Comparison of ENCODE assay signal across 12 cellular contexts in genomic region chr15:65044724-65045481, GRCh38. TPM values are rescaled to one million over a fixed set of nuclear protein-coding genes. Genes with fewer than 3 reads are reported as not detected.
DNase-seq lines count a peak whose midpoint lies in the region; TF ChIP-seq lines count a peak whose summit lies in the region.
"Had no signal": no experiment of that assay in that cellular context is flagged by ENCODE, and none has a peak within 500 bp of the region (broad histone marks: within the 10 kb centered on the region; RNA-seq: fewer than 3 reads in every experiment).

Gene SLC51B (plus strand): TSS chr15:65045387. CDS start chr15:65050005, 4,618 bp downstream.

- peaks cover 18% of the 10 kb centered on the region for H3K27me3 Mint-ChIP-seq in nephron progenitor cell (ENCODE audit: low read depth, poor library complexity)

- H3K9me3 Mint-ChIP-seq in nephron progenitor cell = no peaks in the 10 kb centered on the region
- H3K9me3 Mint-ChIP-seq: CD4-positive, CD25-positive, alpha-beta regulatory T cell had no signal

- peaks cover 0 to 37% (median 5%) of the 10 kb centered on the region in 4 donors for H3K4me1 ChIP-seq in tibial nerve

- WGBS in tibial nerve, 2 donors = 57 to 65% methylated on average over 7 of the region's 7 CpGs

- H3K4me3 ChIP-seq in tibial nerve = no peak within 1 kb of the TSS

- H3K27me3 ChIP-seq in tibial nerve = no peaks in the 10 kb centered on the region

- peak in 1 of 2 donors; percentile 32 for TF ChIP-seq EP300 in tibial nerve (IDR thresholded peaks at IDR 0.05)

- no peak for TF ChIP-seq POLR2A in tibial nerve (IDR thresholded peaks at IDR 0.05)

- no peaks in the 10 kb centered on the region for H3K36me3 Mint-ChIP-seq in nephron progenitor cell (ENCODE audit: low read depth)

- peaks cover 62% of the 10 kb centered on the region for H3K4me1 Mint-ChIP-seq in nephron progenitor cell

- H3K9me3 ChIP-seq in tibial nerve = no peaks in the 10 kb centered on the region

- H3K4me3 Mint-ChIP-seq in nephron progenitor cell = peak within 1 kb of the TSS; percentile 16
- H3K4me3 Mint-ChIP-seq: CD4-positive, CD25-positive, alpha-beta regulatory T cell had no signal

- peak within 1 kb of the TSS; percentile 74 for H3K27ac Mint-ChIP-seq in nephron progenitor cell
- H3K27ac Mint-ChIP-seq: CD4-positive, CD25-positive, alpha-beta regulatory T cell had no signal

- TF ChIP-seq CTCF in nephron progenitor cell (IDR thresholded peaks at IDR 0.05) = no peak
- TF ChIP-seq CTCF in tibial nerve (IDR thresholded peaks at IDR 0.05) = no peak

- H3K27ac ChIP-seq in tibial nerve = peak within 1 kb of the TSS in 1 of 4 donors; percentile 58

- DNase-seq in DMS53 (lab: John Stamatoyannopoulos, UW) = peak; percentile 94
- peak; percentile 83 for DNase-seq in NCI-H69 (lab: John Stamatoyannopoulos, UW)
- DNase-seq in glomerular visceral epithelial cell (ENCODE audit: extremely low spot score) = peak; percentile 26
- DNase-seq in nephron progenitor cell = no peak
- no peak for DNase-seq in activated CD4-positive, alpha-beta T cell treated with anti-CD3 and anti-CD28 coated beads, Interleukin-2, amount 50 U/mL, for 48 hours
- no peak for DNase-seq in SKM-1 treated with dmso at 0.1 percent for 144 hours (lab: John Stamatoyannopoulos, UW; ENCODE audit: unreplicated experiment)
- DNase-seq in GM03348 (ENCODE audit: low spot score) = no peak
- DNase-seq in tibial nerve (ENCODE audit: low spot score in 2 of 2) = no peak
- DNase-seq: caudate nucleus; CD4-positive, CD25-positive, alpha-beta regulatory T cell; NCI-H187 treated with DMSO at 0.1 percent for 48 hours; stimulated activated naive CD8-positive, alpha-beta T cell treated with anti-CD3 and anti-CD28 coated beads, Interleukin-15, Interleukin-2, amounts not matched to agents 100 U/mL and 50 U/mL, for 24 hours had no signal

- no peaks in the 10 kb centered on the region for H3K36me3 ChIP-seq in tibial nerve

RNA-seq across cellular contexts. Expression of gene SLC51B, which starts in this region (rescaled TPM):
- total RNA-seq in tibial nerve = 1 to 10 TPM in 1 of 4 donors, not detected in 3; 2.7 TPM
- total RNA-seq: CD4-positive, CD25-positive, alpha-beta regulatory T cell had no signal

Comparison
In these comparisons a context has a peak if more than half of its experiments do, and no peak if none do; other contexts are left out.
1. DNase-seq: peak in DMS53 (single experiment), NCI-H69 (single experiment) and glomerular visceral epithelial cell (single experiment); none in nephron progenitor cell (single experiment), activated CD4-positive, alpha-beta T cell treated with anti-CD3 and anti-CD28 coated beads, Interleukin-2, amount 50 U/mL, for 48 hours (0 of 2), SKM-1 treated with dmso at 0.1 percent for 144 hours (single experiment), GM03348 (single experiment) and tibial nerve (0 of 2).